ENCODE assay signal across 1 cellular context in the genomic region with DNA sequence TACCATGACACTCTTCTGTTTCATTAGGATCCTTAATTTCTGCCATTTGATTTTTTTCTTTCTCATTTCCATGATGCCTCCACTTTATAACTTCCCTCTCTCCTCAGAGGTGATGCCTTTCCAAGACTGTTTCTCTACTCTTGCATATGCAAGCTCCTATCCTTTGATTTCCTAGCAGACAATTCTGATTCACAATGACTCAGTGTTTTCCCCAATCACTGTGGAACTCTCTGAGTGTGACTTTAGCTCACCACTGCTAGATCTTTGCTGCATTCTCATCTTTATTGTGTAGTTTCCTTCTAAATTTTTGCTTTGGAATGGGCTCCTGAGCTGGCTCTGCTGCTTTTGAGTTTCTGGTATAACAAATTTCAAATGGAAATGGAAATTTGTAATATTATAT.
TF ChIP-seq lines count a peak whose summit lies in the region.

No MANE protein-coding gene starts in this region.

TF ChIP-seq in HCT116, 20 proteins besides CTCF, POLR2A, EP300 and RAD21 (continued from another document):
- TF ChIP-seq, protein P1, sequence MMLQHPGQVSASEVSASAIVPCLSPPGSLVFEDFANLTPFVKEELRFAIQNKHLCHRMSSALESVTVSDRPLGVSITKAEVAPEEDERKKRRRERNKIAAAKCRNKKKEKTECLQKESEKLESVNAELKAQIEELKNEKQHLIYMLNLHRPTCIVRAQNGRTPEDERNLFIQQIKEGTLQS (IDR thresholded peaks at IDR 0.05) = no peak
- TF ChIP-seq FOSL1 (IDR thresholded peaks at IDR 0.05; ENCODE audit: low read depth) (peak; percentile 72), ELF1 (IDR thresholded peaks at IDR 0.05; ENCODE audit: borderline replicate concordance, low read depth) (no peak)
